ENCODE assay signal across 8 cellular contexts in genomic region chr5:69042915-69043795, GRCh38. TPM values are rescaled to one million over a fixed set of nuclear protein-coding genes. Genes with fewer than 3 reads are reported as not detected.
DNase-seq lines count a peak whose midpoint lies in the region; ATAC-seq, FAIRE-seq and TF ChIP-seq lines count a peak whose summit lies in the region.

No MANE protein-coding gene starts in this region.

- H3K4me2 ChIP-seq in keratinocyte (ENCODE audit: control insufficient read depth, extremely low read depth, insufficient read depth, low read depth, low read length): peak overlapping the region; percentile 87

- TF ChIP-seq CTCF in AG04449 (IDR thresholded peaks at IDR 0.05; ENCODE audit: insufficient read depth, low read length, missing control alignments) (peak; percentile 57), WTC11 (IDR thresholded peaks at IDR 0.05) (peak; percentile 90), keratinocyte (optimal IDR thresholded peaks at IDR 0.05 in 1 of 3, IDR thresholded peaks at IDR 0.05 in 1 of 3, conservative IDR thresholded peaks at IDR 0.05 in 1 of 3; ENCODE audit: extremely low read depth in 1 of 3, insufficient read depth in 2 of 3, low read length in 3 of 3) (peak; percentile 63 to 84 (median 69))

- peak overlapping the region; percentile 68 for H3K4me3 Mint-ChIP-seq in WTC11

- H3K36me3 ChIP-seq in keratinocyte (ENCODE audit: control insufficient read depth in 2 of 2, extremely low read depth in 1 of 2, insufficient read depth in 2 of 2, low read length in 2 of 2): no peaks in the 10 kb centered on the region

- FAIRE-seq in keratinocyte (lab: Jason Lieb, UNC): peak; percentile 91

- H4K20me1 ChIP-seq in keratinocyte (ENCODE audit: control insufficient read depth, extremely low read depth, insufficient read depth, low read length): no peaks in the 10 kb centered on the region

- DNase-seq in AG04449 (ENCODE audit: low read depth, low spot score): peak; percentile 59
- peak; percentile 90 for DNase-seq in NCI-H2227 treated with DMSO at 0.1 percent for 48 hours (lab: John Stamatoyannopoulos, UW)
- peak; percentile 66 for DNase-seq in WTC11 (ENCODE audit: low spot score)
- DNase-seq in central memory CD4-positive, alpha-beta T cell: peak; percentile 87
- DNase-seq in keratinocyte (ENCODE audit: low read depth, low spot score): peak; percentile 75
- peak; percentile 81 for DNase-seq in stimulated activated CD4-positive, alpha-beta T cell treated with anti-CD3 and anti-CD28 coated beads, Interleukin-15, amount 100 ng/mL, for 24 hours

- H3K9me3 Mint-ChIP-seq in WTC11: peaks cover 3% of the 10 kb centered on the region; the same call in 1 of the 2 replicates

- ATAC-seq in GM18868 (IDR thresholded peaks at IDR 0.05; ENCODE audit: unreplicated experiment) (peak; percentile 94), HG03139 (IDR thresholded peaks at IDR 0.05; ENCODE audit: unreplicated experiment) (peak; percentile 84), WTC11 (peak; percentile 85)

- H3K9me3 ChIP-seq in keratinocyte (ENCODE audit: control insufficient read depth, low read depth, low read length): no peaks in the 10 kb centered on the region

- H3K27me3 Mint-ChIP-seq in WTC11 (ENCODE audit: low read depth): no peaks in the 10 kb centered on the region; the same call in 1 of the 2 replicates

- H3K36me3 Mint-ChIP-seq in WTC11: no peaks in the 10 kb centered on the region

- H3K27ac ChIP-seq in keratinocyte (ENCODE audit: control insufficient read depth, insufficient read depth, low read length): peak overlapping the region; percentile 58

- H3K9me1 ChIP-seq in keratinocyte (ENCODE audit: control insufficient read depth, extremely low read depth, insufficient read depth, low read length): no peaks in the 10 kb centered on the region

- peaks cover 3% of the 10 kb centered on the region for H3K4me1 ChIP-seq in keratinocyte (ENCODE audit: control insufficient read depth, extremely low read depth, insufficient read depth, low read length)

- H3K4me3 ChIP-seq in AG04449 (ENCODE audit: low read depth, low read length) (no peak overlapping the region; the same call in 1 of the 2 replicates), keratinocyte (ENCODE audit: control insufficient read depth in 2 of 3, extremely low read depth in 1 of 3, insufficient read depth in 2 of 3, low read depth in 1 of 3, low read length in 3 of 3) (peak overlapping the region; percentile 40 to 80 (median 66))

- peaks cover 4% of the 10 kb centered on the region; the same call in 1 of the 2 replicates for H3K4me1 Mint-ChIP-seq in WTC11

- dilution Hi-C loops in keratinocyte (cut with MboI; ENCODE audit: extremely low pct_ligation_motif_present, low sequenced_read_pairs): no loop called here

- POLR2A ChIA-PET in AG04449 (lab: Yijun Ruan, JAX): no interaction called here
- POLR2A ChIA-PET in WTC11 (lab: Charles Lee): no interaction called here

- no peaks in the 10 kb centered on the region for H3K79me2 ChIP-seq in keratinocyte (ENCODE audit: control insufficient read depth, insufficient read depth, low read length)

- CTCF ChIA-PET in AG04449 (lab: Yijun Ruan, JAX): interaction anchor here (0.7 to 4.4 kb wide), 21 partner anchors 8 to 767 kb away, joined by 3 to 30 read pairs (median 5); no protein-coding TSS in a partner anchor
- CTCF ChIA-PET in WTC11 (lab: Charles Lee): interaction anchor here (0.5 to 2.0 kb wide), 18 partner anchors 9 to 294 kb away, joined by 3 to 12 read pairs (median 4); partner anchors contain the start of genes CCNB1, CDK7 and SLC30A5

- peak overlapping the region; percentile 99 for H2AFZ ChIP-seq in keratinocyte (ENCODE audit: control insufficient read depth, low read length)

- H3K27ac Mint-ChIP-seq in WTC11: no peak overlapping the region; the same call in 1 of the 2 replicates

- peak overlapping the region; percentile 59 for H3K9ac ChIP-seq in keratinocyte (ENCODE audit: control insufficient read depth, extremely low read depth, insufficient read depth, low read length)

- no peaks in the 10 kb centered on the region for H3K27me3 ChIP-seq in keratinocyte (ENCODE audit: control insufficient read depth, extremely low read depth, insufficient read depth, low read length)

TF ChIP-seq in WTC11, 78 proteins besides CTCF, POLR2A, EP300 and RAD21:
- TF ChIP-seq ZNF219 (CRISPR knock-in tag; IDR thresholded peaks at IDR 0.05; ENCODE audit: borderline replicate concordance): no peak
- no peak for TF ChIP-seq TEAD4 (CRISPR knock-in tag; IDR thresholded peaks at IDR 0.05)
- TF ChIP-seq ZNF416 (CRISPR knock-in tag; IDR thresholded peaks at IDR 0.05): no peak
- no peak for TF ChIP-seq ZNF671 (CRISPR knock-in tag; IDR thresholded peaks at IDR 0.05)
- no peak for TF ChIP-seq E2F1 (CRISPR knock-in tag; IDR thresholded peaks at IDR 0.05)
- TF ChIP-seq TCF7 (CRISPR knock-in tag; IDR thresholded peaks at IDR 0.05; ENCODE audit: low read depth): no peak
- TF ChIP-seq GRHL2 (CRISPR knock-in tag; IDR thresholded peaks at IDR 0.05; ENCODE audit: insufficient replicate concordance, severe bottlenecking): no peak

RNA-seq across cellular contexts. Expression of gene SLC30A5, which starts 50.7 kb away (rescaled TPM):
- total RNA-seq in WTC11 (2021): 32.2 to 37.4 TPM (median 34.1 TPM) in 3 replicates
- 25.5 to 43.4 TPM (median 43.1 TPM) in 3 replicates for polyA plus RNA-seq in keratinocyte
- 10.3 TPM for polyA plus RNA-seq in keratinocyte (2011; ENCODE audit: low read depth)
- 12.9 and 25.7 TPM in 2 replicates for polyA plus RNA-seq in keratinocyte (2011; cell fraction: cytosol; rRNA removed)
- polyA plus RNA-seq in keratinocyte (2011; cell fraction: nucleus; rRNA removed): 42.0 and 49.1 TPM in 2 replicates
- polyA plus RNA-seq in keratinocyte (2012; ENCODE audit: low replicate concordance): 18.4 and 20.0 TPM in 2 replicates
- 44.1 to 71.3 TPM (median 47.5 TPM) in 3 replicates for polyA minus RNA-seq in keratinocyte
- polyA minus RNA-seq in keratinocyte (2011; cell fraction: cytosol; rRNA and poly(A)+ RNA removed): 42.6 TPM
- polyA minus RNA-seq in keratinocyte (2011; cell fraction: nucleus; rRNA and poly(A)+ RNA removed): 35.6 and 48.9 TPM in 2 replicates
